In the genomic region with DNA sequence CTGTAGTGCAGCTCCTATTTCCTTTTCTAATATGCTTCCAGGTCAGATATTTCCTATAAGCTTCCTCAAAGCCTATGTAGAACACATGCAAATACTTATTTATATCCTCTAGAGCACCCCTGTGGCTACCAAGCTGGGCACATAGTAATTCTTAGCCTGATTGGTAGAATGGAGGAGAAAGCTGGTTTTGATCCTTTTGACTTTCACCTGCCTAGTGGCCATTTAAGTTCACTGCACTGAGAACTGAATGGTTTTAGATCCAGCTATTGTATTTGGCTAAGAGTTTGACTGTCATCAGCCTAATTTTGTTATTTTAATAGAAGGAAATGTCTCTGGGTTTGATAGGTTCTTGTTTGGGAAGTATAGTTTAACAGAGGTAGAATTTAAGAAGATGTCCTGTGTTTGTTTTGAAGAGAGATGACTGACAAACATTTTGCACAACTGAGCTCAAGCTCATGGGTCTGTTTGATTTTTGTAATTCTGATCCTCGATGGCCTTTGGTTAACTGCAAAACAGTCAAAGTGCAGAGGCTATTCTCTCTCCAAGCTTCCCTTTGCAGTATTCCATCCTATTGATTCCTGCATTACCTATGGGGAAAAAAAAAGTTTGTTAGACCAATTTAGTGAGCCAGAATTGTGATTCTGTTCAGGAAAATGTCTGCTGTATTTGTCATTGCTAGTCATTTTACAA, we compare ENCODE assay signal across 11 cellular contexts.
A peak's percentile ranks its signal among the peaks of the same experiment; 100 is the strongest.
DNase-seq lines count a peak whose midpoint lies in the region; ATAC-seq, FAIRE-seq and TF ChIP-seq lines count a peak whose summit lies in the region.
"Had no signal": no experiment of that assay in that cellular context is flagged by ENCODE, and none has a peak within 500 bp of the region (broad histone marks: within the 10 kb centered on the region; RNA-seq: fewer than 3 reads in every experiment).

No MANE protein-coding gene starts in this region.

- peak in 5 of 6 experiments; percentile 10 to 37 (median 20) for TF ChIP-seq CTCF in esophagus squamous epithelium (IDR thresholded peaks at IDR 0.05)
- no peak for TF ChIP-seq CTCF in vagina (IDR thresholded peaks at IDR 0.05)

- no peaks in the 10 kb centered on the region for H3K36me3 ChIP-seq in esophagus squamous epithelium
- no peaks in the 10 kb centered on the region for H3K36me3 ChIP-seq in vagina
- H3K36me3 ChIP-seq: upper lobe of left lung had no signal

- H3K4me1 ChIP-seq in esophagus squamous epithelium (peaks cover 0 to 9% (median 0%) of the 10 kb centered on the region in 3 donors), vagina (peaks cover 6% of the 10 kb centered on the region)

- no peaks in the 10 kb centered on the region for H3K27me3 ChIP-seq in esophagus squamous epithelium
- no peaks in the 10 kb centered on the region for H3K27me3 ChIP-seq in vagina
- H3K27me3 ChIP-seq: upper lobe of left lung had no signal

- peak; percentile 43 for ATAC-seq in GM18909 (IDR thresholded peaks at IDR 0.05; ENCODE audit: poor library complexity, unreplicated experiment)

- WGBS in esophagus squamous epithelium, 2 donors, result 45 to 74% methylated on average over 1 of the region's 1 CpG

- peak; percentile 20 to 26 for DNase-seq in AML-193 (lab: John Stamatoyannopoulos, UW)
- peak; percentile 26 for DNase-seq in MV-4-11 (lab: John Stamatoyannopoulos, UW)
- no peak for DNase-seq in esophagus squamous epithelium (lab: John Stamatoyannopoulos, UW)
- no peak for DNase-seq in NCI-H345 (lab: John Stamatoyannopoulos, UW)
- no peak for DNase-seq in RCC 7860 (ENCODE audit: low spot score)
- DNase-seq in HTR-8/SVneo (ENCODE audit: insufficient read length, low spot score), result no peak
- DNase-seq in vagina (ENCODE audit: extremely low spot score in 2 of 2), result no peak
- DNase-seq: activated CD4-positive, alpha-beta T cell treated with anti-CD3 and anti-CD28 coated beads, Interleukin-2, amount 50 U/mL, for 1 hour; upper lobe of left lung had no signal

- H3K4me3 ChIP-seq in esophagus squamous epithelium, result no peak overlapping the region
- H3K4me3 ChIP-seq in vagina, result no peak overlapping the region
- H3K4me3 ChIP-seq: upper lobe of left lung had no signal

- intact Hi-C loops in esophagus squamous epithelium (cut with DNase I) (loop anchor here (10.0 kb wide), 1 partner anchor 772 kb away; no protein-coding TSS in a partner anchor), vagina (cut with DNase I) (no loop called here)

- no peak for TF ChIP-seq POLR2A in esophagus squamous epithelium (IDR thresholded peaks at IDR 0.05)
- TF ChIP-seq POLR2A in vagina (IDR thresholded peaks at IDR 0.05), result no peak

- no peak overlapping the region for H3K27ac ChIP-seq in esophagus squamous epithelium
- H3K27ac ChIP-seq in vagina, result no peak overlapping the region
- H3K27ac ChIP-seq: epithelial cell of prostate, upper lobe of left lung had no signal

- H3K9me3 ChIP-seq in esophagus squamous epithelium (no peaks in the 10 kb centered on the region), vagina (no peaks in the 10 kb centered on the region)
- H3K9me3 ChIP-seq: upper lobe of left lung had no signal

- no peak for FAIRE-seq in RCC 7860 (lab: Jason Lieb, UNC)
- no peak for FAIRE-seq in HTR-8/SVneo (lab: Jason Lieb, UNC)

Comparison
In these comparisons a context has a peak if more than half of its experiments do, and no peak if none do; other contexts are left out.
1. DNase-seq: peak in AML-193 (2 of 2) and MV-4-11 (single experiment); none in esophagus squamous epithelium (single experiment), NCI-H345 (single experiment), RCC 7860 (single experiment), HTR-8/SVneo (single experiment) and vagina (0 of 2).
2. CTCF ChIP-seq: peak in esophagus squamous epithelium (5 of 6); none in vagina (0 of 3).